Comparison of ENCODE assay signal across 11 cellular contexts in the genomic region with DNA sequence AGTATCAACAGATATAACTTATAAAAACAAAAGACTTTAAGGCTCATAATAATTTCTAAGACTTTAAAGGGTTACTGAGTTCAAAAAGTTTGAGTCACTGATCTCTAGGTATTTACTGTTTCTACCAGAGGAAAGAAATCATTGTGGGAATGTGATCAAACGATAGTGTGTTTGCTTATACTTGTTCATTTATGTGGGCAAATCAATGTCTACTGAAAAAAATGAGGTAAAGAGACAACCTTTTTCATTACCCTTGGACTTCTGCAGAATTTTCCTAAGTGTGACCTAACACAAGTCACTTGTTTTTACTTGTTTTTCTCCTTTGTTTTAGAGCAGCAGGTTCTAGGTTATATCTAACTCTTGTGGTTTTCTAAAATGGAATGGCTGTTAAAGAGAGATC.
A peak's percentile ranks its signal among the peaks of the same experiment; 100 is the strongest.
DNase-seq lines count a peak whose midpoint lies in the region; ATAC-seq, FAIRE-seq and TF ChIP-seq lines count a peak whose summit lies in the region.
"Had no signal": no experiment of that assay in that cellular context is flagged by ENCODE, and none has a peak within 500 bp of the region (broad histone marks: within the 10 kb centered on the region; RNA-seq: fewer than 3 reads in every experiment).

No MANE protein-coding gene starts in this region.

- intact Hi-C loops in esophagus squamous epithelium (cut with DNase I) (no loop called here), sigmoid colon (cut with DNase I) (no loop called here), left lung (cut with DNase I) (no loop called here)

- ATAC-seq in A549 (no peak), HG02678 (IDR thresholded peaks at IDR 0.05; ENCODE audit: unreplicated experiment) (no peak), left lung (no peak)

- H3K4me3 ChIP-seq in A549 (no peak overlapping the region; the same call in 2 of the 3 replicates), esophagus squamous epithelium (peak overlapping the region in 1 of 4 donors; percentile 21), sigmoid colon (no peak overlapping the region), left lung (no peak overlapping the region)

- no peak for TF ChIP-seq RAD21 in A549 (conservative IDR thresholded peaks at IDR 0.05 in 1 of 2, IDR thresholded peaks at IDR 0.05 in 1 of 2)

- 11% methylated on average over 1 of the region's 1 CpG for WGBS in A549 (ENCODE audit: missing lambda C conversion rate)
- 21 to 24% methylated on average over 1 of the region's 1 CpG for WGBS in esophagus squamous epithelium, 2 donors
- WGBS in sigmoid colon, 2 donors: 9 to 55% methylated on average over 1 of the region's 1 CpG

- H3K4me1 ChIP-seq in A549 (peaks cover 31% of the 10 kb centered on the region), ES-I3 (ENCODE audit: insufficient read depth, low read length) (peaks cover 25% of the 10 kb centered on the region), esophagus squamous epithelium (peaks cover 0 to 42% (median 9%) of the 10 kb centered on the region in 3 donors), sigmoid colon (no peaks in the 10 kb centered on the region), left lung (peaks cover 0 to 45% of the 10 kb centered on the region in 2 donors)

- peak overlapping the region; percentile 47 to 57; a peak in 5 of 6 replicates for H3K27ac ChIP-seq in A549
- no peak overlapping the region for H3K27ac ChIP-seq in esophagus squamous epithelium
- H3K27ac ChIP-seq in sigmoid colon: no peak overlapping the region
- peak overlapping the region in 1 of 2 donors; percentile 38 for H3K27ac ChIP-seq in left lung
- H3K27ac ChIP-seq: VCaP had no signal

- H3K36me3 ChIP-seq in ES-I3 (ENCODE audit: insufficient read depth, low read length): no peaks in the 10 kb centered on the region
- no peaks in the 10 kb centered on the region for H3K36me3 ChIP-seq in esophagus squamous epithelium
- H3K36me3 ChIP-seq in sigmoid colon: no peaks in the 10 kb centered on the region
- H3K36me3 ChIP-seq in left lung: no peaks in the 10 kb centered on the region

- H3K9me3 ChIP-seq in A549: no peaks in the 10 kb centered on the region
- H3K9me3 ChIP-seq in ES-I3 (ENCODE audit: control insufficient read depth, insufficient read depth, low read length): no peaks in the 10 kb centered on the region
- H3K9me3 ChIP-seq in esophagus squamous epithelium: no peaks in the 10 kb centered on the region
- no peaks in the 10 kb centered on the region for H3K9me3 ChIP-seq in sigmoid colon
- no peaks in the 10 kb centered on the region for H3K9me3 ChIP-seq in left lung

- H3K27me3 ChIP-seq in esophagus squamous epithelium: peaks cover 0 to 3% (median 0%) of the 10 kb centered on the region in 4 donors
- peaks cover 0 to 6% (median 0%) of the 10 kb centered on the region in 3 donors for H3K27me3 ChIP-seq in sigmoid colon
- peaks cover 0 to 4% of the 10 kb centered on the region in 2 donors for H3K27me3 ChIP-seq in left lung

- FAIRE-seq in A549 (lab: Jason Lieb, UNC): no peak

- H3K9ac ChIP-seq in ES-I3 (ENCODE audit: low read depth, low read length): peak overlapping the region; percentile 37; the same call in 1 of the 2 replicates

- TF ChIP-seq POLR2A in A549 (IDR thresholded peaks at IDR 0.05; ENCODE audit: low read length) (no peak), esophagus squamous epithelium (IDR thresholded peaks at IDR 0.05) (no peak), sigmoid colon (IDR thresholded peaks at IDR 0.05) (no peak)

- TF ChIP-seq EP300 in A549 (IDR thresholded peaks at IDR 0.05) (no peak), sigmoid colon (IDR thresholded peaks at IDR 0.05) (no peak)

- CTCF ChIA-PET in A549 (lab: Yijun Ruan, JAX): no interaction called here

- peak overlapping the region; percentile 68 for H3K4me2 ChIP-seq in A549

- no peak for TF ChIP-seq CTCF in A549 (IDR thresholded peaks at IDR 0.05)
- TF ChIP-seq CTCF in esophagus squamous epithelium (IDR thresholded peaks at IDR 0.05): no peak
- TF ChIP-seq CTCF in sigmoid colon (IDR thresholded peaks at IDR 0.05): no peak
- TF ChIP-seq CTCF in left lung (IDR thresholded peaks at IDR 0.05): no peak

- POLR2A ChIA-PET in A549 (lab: Yijun Ruan, JAX): no interaction called here

- DNase-seq in A549 (ENCODE audit: low read depth in 1 of 2, low spot score in 1 of 2): no peak
- DNase-seq in amniotic epithelial cell (ENCODE audit: low read depth): peak; percentile 29
- peak; percentile 66 for DNase-seq in kidney glomerular epithelial cell (lab: John Stamatoyannopoulos, UW)
- no peak for DNase-seq in esophagus squamous epithelium (lab: John Stamatoyannopoulos, UW)
- DNase-seq in sigmoid colon: no peak
- no peak for DNase-seq in left lung
- DNase-seq: activated naive CD4-positive, alpha-beta T cell treated with anti-CD3 and anti-CD28 coated beads, Interleukin-2, amount 50 U/mL, for 16 hours; NCI-H1694 treated with DMSO at 0.1 percent for 48 hours had no signal

TF ChIP-seq in A549, 52 proteins besides CTCF, POLR2A, EP300 and RAD21:
- TF ChIP-seq ELK1 (IDR thresholded peaks at IDR 0.05; ENCODE audit: low read depth, low read length): no peak
- TF ChIP-seq, protein P1, sequence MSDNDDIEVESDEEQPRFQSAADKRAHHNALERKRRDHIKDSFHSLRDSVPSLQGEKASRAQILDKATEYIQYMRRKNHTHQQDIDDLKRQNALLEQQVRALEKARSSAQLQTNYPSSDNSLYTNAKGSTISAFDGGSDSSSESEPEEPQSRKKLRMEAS (IDR thresholded peaks at IDR 0.05): no peak
- no peak for TF ChIP-seq FOSL2 (IDR thresholded peaks at IDR 0.05)
- no peak for TF ChIP-seq FOSL2 (CRISPR knock-in tag; IDR thresholded peaks at IDR 0.05)
- no peak for TF ChIP-seq MAZ (IDR thresholded peaks at IDR 0.05; ENCODE audit: borderline replicate concordance, low read depth, low read length)
- no peak for TF ChIP-seq ATOH8 (CRISPR knock-in tag; IDR thresholded peaks at IDR 0.05; ENCODE audit: low read depth)
- no peak for TF ChIP-seq TFCP2L1 (CRISPR knock-in tag; IDR thresholded peaks at IDR 0.05)
- no peak for TF ChIP-seq RCOR1 (IDR thresholded peaks at IDR 0.05; ENCODE audit: low read depth, low read length)
- TF ChIP-seq CBX2 (IDR thresholded peaks at IDR 0.05; ENCODE audit: borderline replicate concordance, low read depth): no peak
- TF ChIP-seq JUNB (IDR thresholded peaks at IDR 0.05): no peak
- TF ChIP-seq MAFK (IDR thresholded peaks at IDR 0.05; ENCODE audit: partially characterized antibody): no peak
- TF ChIP-seq TP53 (CRISPR knock-in tag; IDR thresholded peaks at IDR 0.05): no peak
- TF ChIP-seq MYC (IDR thresholded peaks at IDR 0.05; ENCODE audit: borderline replicate concordance, low read length): no peak
- no peak for TF ChIP-seq NPAS2 (CRISPR knock-in tag; IDR thresholded peaks at IDR 0.05; ENCODE audit: borderline replicate concordance)
- no peak for TF ChIP-seq ZC3H11A (IDR thresholded peaks at IDR 0.05)
- TF ChIP-seq, protein P2, sequence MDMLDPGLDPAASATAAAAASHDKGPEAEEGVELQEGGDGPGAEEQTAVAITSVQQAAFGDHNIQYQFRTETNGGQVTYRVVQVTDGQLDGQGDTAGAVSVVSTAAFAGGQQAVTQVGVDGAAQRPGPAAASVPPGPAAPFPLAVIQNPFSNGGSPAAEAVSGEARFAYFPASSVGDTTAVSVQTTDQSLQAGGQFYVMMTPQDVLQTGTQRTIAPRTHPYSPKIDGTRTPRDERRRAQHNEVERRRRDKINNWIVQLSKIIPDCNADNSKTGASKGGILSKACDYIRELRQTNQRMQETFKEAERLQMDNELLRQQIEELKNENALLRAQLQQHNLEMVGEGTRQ (IDR thresholded peaks at IDR 0.05): no peak

Comparison
In these comparisons a context has a peak if more than half of its experiments do, and no peak if none do; other contexts are left out.
1. DNase-seq: peak in amniotic epithelial cell (single experiment) and kidney glomerular epithelial cell (single experiment); none in A549 (0 of 2), esophagus squamous epithelium (single experiment), sigmoid colon (single experiment) and left lung (0 of 2).
2. H3K27ac ChIP-seq: peak in A549 (2 of 2); none in esophagus squamous epithelium (0 of 4) and sigmoid colon (0 of 4).